ENCODE assay signal across 10 cellular contexts in the genomic region with DNA sequence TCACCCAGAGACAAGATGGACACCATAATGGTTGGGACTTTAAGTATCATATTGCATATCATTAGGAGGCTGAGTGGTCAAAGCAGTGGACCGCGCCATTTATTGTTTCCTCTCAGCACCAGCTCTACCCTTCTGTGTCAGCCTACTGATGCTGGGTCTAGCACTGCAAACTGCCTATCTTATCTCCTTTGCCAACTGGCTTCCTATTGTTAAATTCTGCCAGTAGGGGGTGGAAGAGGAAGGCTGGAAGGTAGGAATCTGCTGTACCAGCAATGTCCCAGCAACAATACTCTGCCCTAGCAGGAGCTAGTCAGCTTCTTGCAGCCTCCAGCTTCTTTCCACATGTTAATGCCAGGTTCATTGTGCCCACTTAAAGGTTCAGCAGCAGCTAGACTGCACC.
DNase-seq lines count a peak whose midpoint lies in the region; ATAC-seq and TF ChIP-seq lines count a peak whose summit lies in the region.
"Had no signal": no experiment of that assay in that cellular context is flagged by ENCODE, and none has a peak within 500 bp of the region (broad histone marks: within the 10 kb centered on the region; RNA-seq: fewer than 3 reads in every experiment).

No MANE protein-coding gene starts in this region.

- ATAC-seq in GM21526 (IDR thresholded peaks at IDR 0.05; ENCODE audit: low FRiP score, unreplicated experiment): no peak

- H3K27me3 Mint-ChIP-seq in activated T-helper 2 cell treated with anti-CD3 and anti-CD28 coated beads, Interferon-gamma antibody, Interleukin-2, Interleukin-4, amounts not matched to agents 10 μg/mL and 5 μg/mL and 100 μg/mL, durations not matched to agents 14 hours and 24 hours and 36 hours (ENCODE audit: low read depth): no peaks in the 10 kb centered on the region

- H3K27ac ChIP-seq in brain microvascular endothelial cell: no peak overlapping the region
- H3K27ac ChIP-seq in parathyroid adenoma: no peak overlapping the region
- no peak overlapping the region for H3K27ac ChIP-seq in stomach
- H3K27ac ChIP-seq: neutrophil had no signal

- TF ChIP-seq EP300 in stomach (IDR thresholded peaks at IDR 0.05): no peak

- TF ChIP-seq CTCF in brain microvascular endothelial cell (IDR thresholded peaks at IDR 0.05; ENCODE audit: low read depth, low read length, missing control alignments) (peak; percentile 42), parathyroid adenoma (IDR thresholded peaks at IDR 0.05) (peak; percentile 7), stomach (IDR thresholded peaks at IDR 0.05) (no peak)

- no peak overlapping the region for H3K4me3 ChIP-seq in brain microvascular endothelial cell (ENCODE audit: low read depth, low read length)
- no peak overlapping the region for H3K4me3 ChIP-seq in parathyroid adenoma (ENCODE audit: low read depth, low read length)
- H3K4me3 ChIP-seq in stomach: no peak overlapping the region

- H3K4me1 ChIP-seq in parathyroid adenoma (no peaks in the 10 kb centered on the region), stomach (no peaks in the 10 kb centered on the region)

- no peaks in the 10 kb centered on the region for H3K36me3 Mint-ChIP-seq in activated T-helper 2 cell treated with anti-CD3 and anti-CD28 coated beads, Interferon-gamma antibody, Interleukin-2, Interleukin-4, amounts not matched to agents 10 μg/mL and 5 μg/mL and 100 μg/mL, durations not matched to agents 14 hours and 24 hours and 36 hours (ENCODE audit: low read depth)

- H2AFZ ChIP-seq in parathyroid adenoma: no peak overlapping the region

- H3K27me3 ChIP-seq in brain microvascular endothelial cell (replicated peaks) (no peaks in the 10 kb centered on the region), parathyroid adenoma (ENCODE audit: control insufficient read depth, insufficient read depth, low read length) (no peaks in the 10 kb centered on the region), stomach (no peaks in the 10 kb centered on the region)
- H3K27me3 ChIP-seq: neutrophil had no signal

- no peak overlapping the region for H3K27ac Mint-ChIP-seq in activated T-helper 2 cell treated with anti-CD3 and anti-CD28 coated beads, Interferon-gamma antibody, Interleukin-2, Interleukin-4, amounts not matched to agents 10 μg/mL and 5 μg/mL and 100 μg/mL, durations not matched to agents 14 hours and 24 hours and 36 hours
- H3K27ac Mint-ChIP-seq: stimulated activated naive CD8-positive, alpha-beta T cell treated with anti-CD3 and anti-CD28 coated beads, Interleukin-15, Interleukin-2, amounts not matched to agents 100 ng/mL and 50 ng/mL, for 24 hours had no signal

- H3K4me1 Mint-ChIP-seq in activated T-helper 2 cell treated with anti-CD3 and anti-CD28 coated beads, Interferon-gamma antibody, Interleukin-2, Interleukin-4, amounts not matched to agents 10 μg/mL and 5 μg/mL and 100 μg/mL, durations not matched to agents 14 hours and 24 hours and 36 hours (ENCODE audit: low read depth): no peaks in the 10 kb centered on the region

- no peaks in the 10 kb centered on the region for H3K36me3 ChIP-seq in brain microvascular endothelial cell (replicated peaks)
- no peaks in the 10 kb centered on the region for H3K36me3 ChIP-seq in parathyroid adenoma (ENCODE audit: control insufficient read depth, insufficient read depth, low read length)
- no peaks in the 10 kb centered on the region for H3K36me3 ChIP-seq in stomach
- H3K36me3 ChIP-seq: neutrophil had no signal

- DNase-seq in NCI-H748 (lab: John Stamatoyannopoulos, UW; ENCODE audit: unreplicated experiment): peak; percentile 9
- no peak for DNase-seq in NCI-H748 treated with DMSO at 0.1 percent for 48 hours (lab: John Stamatoyannopoulos, UW)
- DNase-seq in HT1080 (ENCODE audit: low read depth): peak; percentile 7
- no peak for DNase-seq in brain microvascular endothelial cell
- no peak for DNase-seq in stomach
- no peak for DNase-seq in activated T-helper 2 cell treated with anti-CD3 and anti-CD28 coated beads, Interferon-gamma antibody, Interleukin-2, Interleukin-4, amounts not matched to agents 10 μg/mL and 5 μg/mL and 100 μg/mL, durations not matched to agents 14 hours and 24 hours and 36 hours (ENCODE audit: low spot score)

- H3K4me2 ChIP-seq in parathyroid adenoma (ENCODE audit: low read length): no peak overlapping the region

- H3K9me3 ChIP-seq in parathyroid adenoma (ENCODE audit: control insufficient read depth, low read length): no peaks in the 10 kb centered on the region
- no peaks in the 10 kb centered on the region for H3K9me3 ChIP-seq in stomach
- H3K9me3 ChIP-seq: neutrophil had no signal

- no peak overlapping the region for H3K9ac ChIP-seq in parathyroid adenoma

- H3K9me3 Mint-ChIP-seq in activated T-helper 2 cell treated with anti-CD3 and anti-CD28 coated beads, Interferon-gamma antibody, Interleukin-2, Interleukin-4, amounts not matched to agents 10 μg/mL and 5 μg/mL and 100 μg/mL, durations not matched to agents 14 hours and 24 hours and 36 hours: no peaks in the 10 kb centered on the region
- H3K9me3 Mint-ChIP-seq: stimulated activated naive CD8-positive, alpha-beta T cell treated with anti-CD3 and anti-CD28 coated beads, Interleukin-15, Interleukin-2, amounts not matched to agents 100 ng/mL and 50 ng/mL, for 24 hours had no signal

- in situ Hi-C loops in brain microvascular endothelial cell (cut with HindIII; ENCODE audit: low pct_ligation_motif_present, low sequenced_read_pairs): no loop called here

- 95 to 100% (median 98%) methylated on average over 2 of the region's 2 CpGs for WGBS in stomach, 5 donors

- H3K79me2 ChIP-seq in parathyroid adenoma: no peaks in the 10 kb centered on the region

- intact Hi-C loops in stomach (cut with DNase I; ENCODE audit: low total_unique reads): no loop called here
- intact Hi-C loops in activated T-helper 2 cell treated with anti-CD3 and anti-CD28 coated beads, Interferon-gamma antibody, Interleukin-2, Interleukin-4, amounts not matched to agents 10 μg/mL and 5 μg/mL and 100 μg/mL, durations not matched to agents 14 hours and 24 hours and 36 hours (cut with micrococcal nuclease): no loop called here

- no peak for TF ChIP-seq POLR2A in stomach (IDR thresholded peaks at IDR 0.05)

- H3K4me3 Mint-ChIP-seq in activated T-helper 2 cell treated with anti-CD3 and anti-CD28 coated beads, Interferon-gamma antibody, Interleukin-2, Interleukin-4, amounts not matched to agents 10 μg/mL and 5 μg/mL and 100 μg/mL, durations not matched to agents 14 hours and 24 hours and 36 hours (ENCODE audit: low read depth): no peak overlapping the region
- H3K4me3 Mint-ChIP-seq: stimulated activated naive CD8-positive, alpha-beta T cell treated with anti-CD3 and anti-CD28 coated beads, Interleukin-15, Interleukin-2, amounts not matched to agents 100 ng/mL and 50 ng/mL, for 24 hours had no signal

Comparison
In these comparisons a context has a peak if more than half of its experiments do, and no peak if none do; other contexts are left out.
1. DNase-seq: peak in NCI-H748 (single experiment) and HT1080 (single experiment); none in NCI-H748 treated with DMSO at 0.1 percent for 48 hours (single experiment), brain microvascular endothelial cell (single experiment), stomach (single experiment) and activated T-helper 2 cell treated with anti-CD3 and anti-CD28 coated beads, Interferon-gamma antibody, Interleukin-2, Interleukin-4, amounts not matched to agents 10 μg/mL and 5 μg/mL and 100 μg/mL, durations not matched to agents 14 hours and 24 hours and 36 hours (single experiment).
2. CTCF ChIP-seq: peak in brain microvascular endothelial cell (single experiment) and parathyroid adenoma (single experiment); none in stomach (0 of 7).